ENCODE assay signal across 29 cellular contexts in genomic region chr7:140347218-140347617, GRCh38. TPM values are rescaled to one million over a fixed set of nuclear protein-coding genes. Genes with fewer than 3 reads are reported as not detected.
"Had no signal": no experiment of that assay in that cellular context is flagged by ENCODE, and none has a peak within 500 bp of the region (broad histone marks: within the 10 kb centered on the region; RNA-seq: fewer than 3 reads in every experiment).

No MANE protein-coding gene starts in this region.

- ATAC-seq: naive thymus-derived CD4-positive, alpha-beta T cell; natural killer cell treated with Interleukin-12 subunit alpha and Interleukin-12 subunit beta and Interleukin-15 and Interleukin-18, amount 100 ng/mL, for 72 hours; pancreas; right cardiac atrium; stimulated activated memory B cell treated with anti-CD40 and anti-IgM and Interleukin-4, amounts not matched to agents 10 μg/mL and 1 μg/mL and 100 μg/mL, for 72 hours; stimulated activated naive CD8-positive, alpha-beta T cell treated with anti-CD3 and anti-CD28 coated beads, Interleukin-15, amount 100 ng/mL, for 72 hours had no signal

- DNase-seq: islet precursor cell; left ventricle myocardium inferior; mesendoderm; naive thymus-derived CD4-positive, alpha-beta T cell; pancreas; posterior cingulate gyrus; retina; right cardiac atrium; sigmoid colon; small intestine; stimulated activated CD4-positive, alpha-beta T cell treated with anti-CD3 and anti-CD28 coated beads, Interleukin-2, amount 100 ng/mL, for 48 hours; stimulated activated CD4-positive, alpha-beta T cell treated with anti-CD3 and anti-CD28 coated beads, Interleukin-4, amount 100 ng/mL, for 4 hours; stimulated activated CD8-positive, alpha-beta memory T cell treated with anti-CD3 and anti-CD28 coated beads, Interleukin-4, amount 100 ng/mL, for 48 hours; stimulated activated naive CD4-positive, alpha-beta T cell treated with Interleukin-2 at 50 U/mL for 16 hours; stimulated activated naive CD8-positive, alpha-beta T cell treated with anti-CD3 and anti-CD28 coated beads, Interleukin-15, amount 100 ng/mL, for 72 hours; substantia nigra; uterus had no signal

- FAIRE-seq: pancreas, small intestine had no signal

- H3K4me3 ChIP-seq: hepatocyte, left ventricle myocardium inferior, lung, pancreas, prostate gland, sigmoid colon, spleen, tibial nerve, uterus had no signal

- H3K27me3 ChIP-seq: hepatocyte, pancreas, sigmoid colon, spleen, tibial nerve, uterus had no signal

- H3K27ac Mint-ChIP-seq: mesothelial cell of epicardium; naive thymus-derived CD4-positive, alpha-beta T cell; natural killer cell treated with Interleukin-12 subunit alpha and Interleukin-12 subunit beta and Interleukin-15 and Interleukin-18, amount 100 ng/mL, for 72 hours; stimulated activated memory B cell treated with anti-CD40 and anti-IgM and Interleukin-4, amounts not matched to agents 10 μg/mL and 1 μg/mL and 100 μg/mL, for 72 hours; stimulated activated naive CD8-positive, alpha-beta T cell treated with anti-CD3 and anti-CD28 coated beads, Interleukin-15, amount 100 ng/mL, for 72 hours; type B pancreatic cell had no signal

- H3K4me2 ChIP-seq: hepatocyte had no signal

- H3K79me2 ChIP-seq: hepatocyte had no signal

- H3K9me3 ChIP-seq: left ventricle myocardium inferior, pancreas, prostate gland, sigmoid colon, spleen, tibial nerve, uterus had no signal

- H3K27me3 Mint-ChIP-seq: naive thymus-derived CD4-positive, alpha-beta T cell; natural killer cell treated with Interleukin-12 subunit alpha and Interleukin-12 subunit beta and Interleukin-15 and Interleukin-18, amount 100 ng/mL, for 72 hours; stimulated activated memory B cell treated with anti-CD40 and anti-IgM and Interleukin-4, amounts not matched to agents 10 μg/mL and 1 μg/mL and 100 μg/mL, for 72 hours; stimulated activated naive CD8-positive, alpha-beta T cell treated with anti-CD3 and anti-CD28 coated beads, Interleukin-15, amount 100 ng/mL, for 72 hours; type B pancreatic cell had no signal

- H2AFZ ChIP-seq: hepatocyte had no signal

- H3K4me3 Mint-ChIP-seq: mesothelial cell of epicardium; naive thymus-derived CD4-positive, alpha-beta T cell; natural killer cell treated with Interleukin-12 subunit alpha and Interleukin-12 subunit beta and Interleukin-15 and Interleukin-18, amount 100 ng/mL, for 72 hours; stimulated activated memory B cell treated with anti-CD40 and anti-IgM and Interleukin-4, amounts not matched to agents 10 μg/mL and 1 μg/mL and 100 μg/mL, for 72 hours; stimulated activated naive CD8-positive, alpha-beta T cell treated with anti-CD3 and anti-CD28 coated beads, Interleukin-15, amount 100 ng/mL, for 72 hours; type B pancreatic cell had no signal

- H3K36me3 ChIP-seq: prostate gland, uterus had no signal

- H3K4me1 ChIP-seq: pancreas, uterus had no signal

- H3K27ac ChIP-seq: hepatocyte, left ventricle myocardium inferior, pancreas, prostate gland, spleen, tibial nerve had no signal

RNA-seq across cellular contexts. Expression of gene RAB19, which starts 56.6 kb away (rescaled TPM):
- total RNA-seq: left ventricle myocardium inferior, myocyte, right cardiac atrium, sigmoid colon, temporal lobe, tibial nerve, uterus had no signal
- polyA plus RNA-seq: neural cell, right cardiac atrium, spleen had no signal
